ENCODE assay signal across 1 cellular context in the genomic region with DNA sequence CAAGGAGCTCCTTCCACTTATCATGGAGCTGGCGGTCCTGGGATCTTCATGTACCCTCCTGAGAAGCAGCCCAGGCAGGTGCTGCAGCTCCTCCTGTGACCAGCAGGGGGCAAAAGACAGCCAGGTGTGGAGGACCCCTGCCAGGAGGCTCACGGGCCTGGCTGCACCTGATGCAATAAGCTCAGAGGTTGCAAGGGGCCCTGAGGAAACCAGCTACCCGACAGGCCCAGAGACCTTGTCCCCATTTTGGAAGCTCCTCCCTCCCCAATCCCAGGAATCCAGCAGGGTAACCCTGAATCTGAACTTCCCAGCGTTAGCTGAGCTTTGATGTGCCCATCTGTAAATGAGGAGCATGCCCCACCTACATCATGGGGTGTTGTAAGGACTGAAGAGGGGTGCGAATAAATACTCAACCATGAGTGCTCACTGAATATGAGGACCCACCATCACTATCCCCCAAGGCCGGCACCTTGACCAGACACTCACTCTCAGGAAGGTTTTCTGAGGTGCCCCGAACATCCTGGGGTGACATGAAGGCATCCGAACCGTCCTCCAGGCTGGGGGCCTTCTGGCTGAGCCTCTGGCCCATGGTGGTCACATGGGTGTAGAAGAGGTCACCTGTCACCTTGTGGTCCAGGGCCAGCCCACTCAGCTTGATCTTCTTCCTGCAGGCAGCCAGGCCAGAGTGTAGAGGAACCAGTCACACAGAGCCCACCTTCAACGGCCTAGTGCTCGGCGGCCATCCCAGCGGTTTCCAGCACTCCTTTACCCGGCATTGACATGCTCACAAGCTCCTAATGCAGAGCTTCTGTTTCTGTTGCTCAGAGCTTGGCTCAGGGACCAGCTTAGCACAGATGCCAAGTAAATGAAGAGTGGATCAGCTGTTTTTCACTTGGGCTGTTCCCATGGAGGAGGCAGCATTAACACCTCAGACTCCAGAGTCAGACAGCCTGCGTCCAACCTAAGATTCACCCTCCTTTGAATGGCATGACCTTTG.
A peak's percentile ranks its signal among the peaks of the same experiment; 100 is the strongest.
TF ChIP-seq lines count a peak whose summit lies in the region.

No MANE protein-coding gene starts in this region.

TF ChIP-seq in H1, 55 proteins besides CTCF, POLR2A, EP300 and RAD21:
- TF ChIP-seq NRF1 (IDR thresholded peaks at IDR 0.05; ENCODE audit: low read depth, low read length) (no peak), TCF12 (IDR thresholded peaks at IDR 0.05; ENCODE audit: low read depth, low read length) (peak; percentile 93; the same call in 1 of the 2 replicates), KDM1A (IDR thresholded peaks at IDR 0.05; ENCODE audit: borderline replicate concordance, low read length) (peak; percentile 68; the same call in 1 of the 2 replicates), BRCA1 (IDR thresholded peaks at IDR 0.05; ENCODE audit: low read depth, low read length) (no peak), ZNF274 (IDR thresholded peaks at IDR 0.05; ENCODE audit: borderline replicate concordance, extremely low read depth, low read length) (no peak), CEBPB (IDR thresholded peaks at IDR 0.05; ENCODE audit: low read depth, low read length) (peak; percentile 99), PHF8 (conservative IDR thresholded peaks at IDR 0.05; ENCODE audit: low read depth, low read length) (no peak), TBP (IDR thresholded peaks at IDR 0.05; ENCODE audit: low read depth, low read length) (0 out of 2 replicates have a peak, but pooled peaks have one; percentile 23), CREB1 (IDR thresholded peaks at IDR 0.05) (no peak), HDAC2 (IDR thresholded peaks at IDR 0.05; ENCODE audit: borderline replicate concordance in 1 of 2, low read depth in 2 of 2, low read length in 2 of 2) (0 out of 4 replicates have a peak, but pooled peaks of 1 of the 2 experiments have one; percentile 5), SP1 (IDR thresholded peaks at IDR 0.05; ENCODE audit: low read depth, low read length) (no peak), TAF1 (IDR thresholded peaks at IDR 0.05; ENCODE audit: low read depth, low read length) (peak; percentile 46; the same call in 1 of the 2 replicates), JUND (IDR thresholded peaks at IDR 0.05; ENCODE audit: low read length) (peak; percentile 62; the same call in 1 of the 2 replicates), POLR2AphosphoS5 (IDR thresholded peaks at IDR 0.05; ENCODE audit: low read depth, low read length) (0 out of 2 replicates have a peak, but pooled peaks have one; percentile 34), SIN3A (conservative IDR thresholded peaks at IDR 0.05 in 1 of 2, IDR thresholded peaks at IDR 0.05 in 1 of 2; ENCODE audit: low read depth in 1 of 2, low read length in 2 of 2) (peak in 1 of 2 experiments; percentile 47; a peak in 1 of 4 replicates), MAFK (IDR thresholded peaks at IDR 0.05; ENCODE audit: low read depth, low read length) (no peak), EZH2 (IDR thresholded peaks at IDR 0.05; ENCODE audit: low read depth, low read length, severe bottlenecking) (no peak), CHD2 (IDR thresholded peaks at IDR 0.05; ENCODE audit: low read length) (peak; percentile 66; the same call in 1 of the 2 replicates), TAF7 (optimal IDR thresholded peaks at IDR 0.05; ENCODE audit: borderline replicate concordance, low read depth, low read length) (peak; percentile 64), CTBP2 (IDR thresholded peaks at IDR 0.05; ENCODE audit: borderline replicate concordance, insufficient read depth, insufficient read length, low read length) (peak; percentile 31), SP4 (IDR thresholded peaks at IDR 0.05; ENCODE audit: low read length) (peak; percentile 44; the same call in 1 of the 2 replicates), TEAD4 (IDR thresholded peaks at IDR 0.05; ENCODE audit: low read depth, low read length) (0 out of 2 replicates have a peak, but pooled peaks have one; percentile 18), CHD1 (IDR thresholded peaks at IDR 0.05; ENCODE audit: low read depth, low read length) (no peak)
- TF ChIP-seq, protein P1, sequence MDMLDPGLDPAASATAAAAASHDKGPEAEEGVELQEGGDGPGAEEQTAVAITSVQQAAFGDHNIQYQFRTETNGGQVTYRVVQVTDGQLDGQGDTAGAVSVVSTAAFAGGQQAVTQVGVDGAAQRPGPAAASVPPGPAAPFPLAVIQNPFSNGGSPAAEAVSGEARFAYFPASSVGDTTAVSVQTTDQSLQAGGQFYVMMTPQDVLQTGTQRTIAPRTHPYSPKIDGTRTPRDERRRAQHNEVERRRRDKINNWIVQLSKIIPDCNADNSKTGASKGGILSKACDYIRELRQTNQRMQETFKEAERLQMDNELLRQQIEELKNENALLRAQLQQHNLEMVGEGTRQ (IDR thresholded peaks at IDR 0.05; ENCODE audit: low read length): peak; percentile 35; the same call in 1 of the 2 replicates
- TF ChIP-seq, protein P2, sequence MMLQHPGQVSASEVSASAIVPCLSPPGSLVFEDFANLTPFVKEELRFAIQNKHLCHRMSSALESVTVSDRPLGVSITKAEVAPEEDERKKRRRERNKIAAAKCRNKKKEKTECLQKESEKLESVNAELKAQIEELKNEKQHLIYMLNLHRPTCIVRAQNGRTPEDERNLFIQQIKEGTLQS (IDR thresholded peaks at IDR 0.05; ENCODE audit: insufficient read depth, low read depth, low read length): no peak
- TF ChIP-seq, protein P3, sequence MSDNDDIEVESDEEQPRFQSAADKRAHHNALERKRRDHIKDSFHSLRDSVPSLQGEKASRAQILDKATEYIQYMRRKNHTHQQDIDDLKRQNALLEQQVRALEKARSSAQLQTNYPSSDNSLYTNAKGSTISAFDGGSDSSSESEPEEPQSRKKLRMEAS (IDR thresholded peaks at IDR 0.05): peak; percentile 90
- TF ChIP-seq, protein P4, sequence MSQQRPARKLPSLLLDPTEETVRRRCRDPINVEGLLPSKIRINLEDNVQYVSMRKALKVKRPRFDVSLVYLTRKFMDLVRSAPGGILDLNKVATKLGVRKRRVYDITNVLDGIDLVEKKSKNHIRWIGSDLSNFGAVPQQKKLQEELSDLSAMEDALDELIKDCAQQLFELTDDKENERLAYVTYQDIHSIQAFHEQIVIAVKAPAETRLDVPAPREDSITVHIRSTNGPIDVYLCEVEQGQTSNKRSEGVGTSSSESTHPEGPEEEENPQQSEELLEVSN (IDR thresholded peaks at IDR 0.05): peak; percentile 44; the same call in 1 of the 2 replicates
